Comparison of ENCODE assay signal across 7 cellular contexts in genomic region chr11:119121811-119122124, GRCh38. TPM values are rescaled to one million over a fixed set of nuclear protein-coding genes. Genes with fewer than 3 reads are reported as not detected.
A peak's percentile ranks its signal among the peaks of the same experiment; 100 is the strongest.
DNase-seq lines count a peak whose midpoint lies in the region; ATAC-seq and TF ChIP-seq lines count a peak whose summit lies in the region.

No MANE protein-coding gene starts in this region.

- H3K9me3 ChIP-seq in OCI-LY1 (ENCODE audit: low read length) (no peaks in the 10 kb centered on the region), esophagus muscularis mucosa (no peaks in the 10 kb centered on the region)

- no peak for TF ChIP-seq POLR2A in esophagus muscularis mucosa (IDR thresholded peaks at IDR 0.05; ENCODE audit: low read depth)

- no peak overlapping the region for H2AFZ ChIP-seq in OCI-LY1 (ENCODE audit: low read length)

- no peaks in the 10 kb centered on the region for H3F3A ChIP-seq in OCI-LY1 (ENCODE audit: insufficient read depth, low read length)

- under 1% methylated on average over 20 of the region's 20 CpGs for WGBS in esophagus muscularis mucosa

- intact Hi-C loops in esophagus muscularis mucosa (cut with DNase I) = no loop called here

- H3K4me3 ChIP-seq in OCI-LY1 (ENCODE audit: low read depth, low read length, poor library complexity, severe bottlenecking) (peak overlapping the region; percentile 98), esophagus muscularis mucosa (peak overlapping the region; percentile 83 to 91 (median 87)), skeletal muscle cell (ENCODE audit: low read depth, low read length) (peak overlapping the region; percentile 84)

- H3K27me3 ChIP-seq in OCI-LY1 (ENCODE audit: insufficient read depth, low read length) (no peaks in the 10 kb centered on the region), esophagus muscularis mucosa (no peaks in the 10 kb centered on the region)

- ATAC-seq in GM21390 (IDR thresholded peaks at IDR 0.05; ENCODE audit: unreplicated experiment) (peak; percentile 7), HG02970 (IDR thresholded peaks at IDR 0.05; ENCODE audit: low FRiP score, unreplicated experiment) (no peak)

- peak overlapping the region; percentile 91 for H3K9ac ChIP-seq in OCI-LY1 (ENCODE audit: low read length)

- H3K36me3 ChIP-seq in OCI-LY1 (ENCODE audit: insufficient read depth, low read length) = peaks cover 11% of the 10 kb centered on the region
- H3K36me3 ChIP-seq in esophagus muscularis mucosa = peaks cover 0 to 29% (median 23%) of the 10 kb centered on the region in 4 donors

- peaks cover 22% of the 10 kb centered on the region for H3K4me1 ChIP-seq in OCI-LY1 (ENCODE audit: insufficient read depth, low read length, severe bottlenecking)
- peaks cover 20 to 41% (median 25%) of the 10 kb centered on the region in 4 donors for H3K4me1 ChIP-seq in esophagus muscularis mucosa

- no peak for TF ChIP-seq EP300 in esophagus muscularis mucosa (IDR thresholded peaks at IDR 0.05)

- peaks cover 4% of the 10 kb centered on the region for H3K79me2 ChIP-seq in OCI-LY1 (ENCODE audit: insufficient read depth, low read length)

- no peak overlapping the region for H3K27ac ChIP-seq in OCI-LY1 (ENCODE audit: low read depth, low read length, poor library complexity, severe bottlenecking)
- H3K27ac ChIP-seq in esophagus muscularis mucosa (replicated peaks in 1 of 4) = peak overlapping the region; percentile 80 to 92 (median 82)

- peak overlapping the region; percentile 77 for H3K4me2 ChIP-seq in OCI-LY1 (ENCODE audit: low read length)

- H4K20me1 ChIP-seq in OCI-LY1 (ENCODE audit: insufficient read depth, low read length) = no peaks in the 10 kb centered on the region

- DNase-seq in esophagus muscularis mucosa (ENCODE audit: extremely low spot score) = no peak
- no peak for DNase-seq in skeletal muscle cell (ENCODE audit: low read depth)
- no peak for DNase-seq in DMS153 (lab: John Stamatoyannopoulos, UW)
- no peak for DNase-seq in NCI-H146 (lab: John Stamatoyannopoulos, UW)

- TF ChIP-seq CTCF in OCI-LY1 (IDR thresholded peaks at IDR 0.05; ENCODE audit: low read length) (no peak), esophagus muscularis mucosa (IDR thresholded peaks at IDR 0.05) (no peak)

- no peaks in the 10 kb centered on the region for H3K9me2 ChIP-seq in OCI-LY1 (ENCODE audit: low read depth, low read length)

RNA-seq across cellular contexts. Expression of gene HINFP, which starts 0.4 kb away (rescaled TPM):
- 10 to 100 TPM; 22.8 to 30.8 (median 26.4) TPM for total RNA-seq in esophagus muscularis mucosa

RNA-seq across cellular contexts. Expression of gene C2CD2L, which starts 14.6 kb away (rescaled TPM):
- total RNA-seq in esophagus muscularis mucosa = 10 to 100 TPM in 2 of 4 donors, 1 to 10 TPM in 2; 7.5 to 15.2 (median 9.4) TPM

RNA-seq across cellular contexts. Expression of gene DPAGT1, which starts 20.1 kb away (rescaled TPM):
- total RNA-seq in esophagus muscularis mucosa = 10 to 100 TPM; 14.2 to 28.7 (median 19.9) TPM

RNA-seq across cellular contexts. Expression of gene ABCG4, which starts 27.1 kb away (rescaled TPM):
- 1 to 10 TPM in 1 of 4 donors, under 1 TPM in 3; 0.33 to 1.4 (median 0.60) TPM for total RNA-seq in esophagus muscularis mucosa

RNA-seq across cellular contexts. Expression of gene HMBS, which starts 37.1 kb away (rescaled TPM):
- total RNA-seq in esophagus muscularis mucosa = 1 to 10 TPM; 3.1 to 7.8 (median 6.1) TPM
